ENCODE assay signal across 11 cellular contexts in the genomic region with DNA sequence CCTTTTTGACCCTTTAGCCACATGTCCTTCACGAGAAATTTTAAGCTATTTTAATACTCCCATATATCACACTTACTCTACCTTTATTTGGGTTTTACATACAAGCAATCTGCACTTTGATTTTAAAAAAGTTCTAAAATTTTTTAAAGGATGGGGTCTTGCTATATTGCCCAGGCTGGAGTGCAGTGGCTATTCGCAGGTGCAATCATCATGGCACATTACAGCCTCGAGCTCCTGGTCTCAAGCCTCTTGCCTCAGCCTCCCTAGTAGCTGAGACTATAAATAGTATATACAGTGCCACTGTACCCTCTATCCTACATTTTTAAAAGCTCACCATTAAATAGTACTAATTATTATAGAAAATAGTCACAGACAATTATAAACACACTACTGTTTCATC.
"Had no signal": no experiment of that assay in that cellular context is flagged by ENCODE, and none has a peak within 500 bp of the region (broad histone marks: within the 10 kb centered on the region; RNA-seq: fewer than 3 reads in every experiment).

No MANE protein-coding gene starts in this region.

- H3K9me3 ChIP-seq: HAP-1 had no signal

- H3K27ac ChIP-seq: GM23248 had no signal

- DNase-seq: GM23248, GOT3, H7, H9, HCEC 1CT, HFFc6 had no signal

- H3K27ac Mint-ChIP-seq: GM23338, H9, HFFc6 had no signal

- H3K4me1 ChIP-seq: HAP-1 had no signal

- H3K9ac ChIP-seq: GM23248 had no signal

- H3K4me3 ChIP-seq: GM23248, GM23338, HAP-1 had no signal

- ATAC-seq: GM23338, HCT116 had no signal

- FAIRE-seq: H1, H54 had no signal

- H3K4me3 Mint-ChIP-seq: GM23338, H9, HFFc6 had no signal

- H2AFZ ChIP-seq: GM23248, GM23338 had no signal

- H3K4me1 Mint-ChIP-seq: GM23338, H9 had no signal

- H3K4me2 ChIP-seq: GM23338 had no signal
